In the genomic region with DNA sequence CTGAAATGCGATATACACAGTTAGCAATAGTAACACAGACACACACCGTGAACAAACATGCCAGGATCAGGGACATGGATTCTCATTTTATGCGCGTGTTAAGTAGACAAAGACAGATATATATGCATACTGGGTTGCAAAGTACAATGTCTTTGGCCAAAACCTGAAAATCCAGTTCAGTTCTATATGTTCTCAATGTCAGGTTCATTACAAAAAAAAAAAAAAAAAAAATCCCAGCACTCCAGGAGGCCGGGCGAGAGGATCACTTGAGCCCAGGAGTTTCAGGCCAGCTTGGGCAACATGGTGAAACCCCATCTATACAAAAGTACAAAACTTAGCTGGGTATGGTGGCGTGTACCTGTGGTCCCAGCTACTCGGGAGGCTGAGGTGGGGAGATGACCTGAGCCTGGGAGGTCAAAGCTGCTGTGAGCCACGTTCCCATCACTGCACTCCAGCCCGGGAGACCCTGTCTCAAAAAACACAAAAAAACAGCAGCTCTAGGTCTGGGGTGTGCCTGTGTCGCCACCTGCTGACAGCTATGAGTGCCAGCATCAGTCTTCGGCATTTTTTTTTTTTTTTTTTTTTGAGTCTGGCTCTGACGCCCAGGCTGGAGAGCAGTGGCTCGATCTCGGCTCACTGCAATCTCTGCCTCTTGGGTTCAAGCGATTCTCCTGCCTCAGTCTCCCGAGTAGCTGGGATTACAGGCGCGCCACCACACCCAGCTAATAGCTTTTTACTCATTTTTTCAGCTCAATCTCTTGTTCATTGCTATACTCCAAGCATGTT, we compare ENCODE assay signal across 8 cellular contexts. TPM values are rescaled to one million over a fixed set of nuclear protein-coding genes. Genes with fewer than 3 reads are reported as not detected.
A peak's percentile ranks its signal among the peaks of the same experiment; 100 is the strongest.
DNase-seq lines count a peak whose midpoint lies in the region; ATAC-seq, FAIRE-seq and TF ChIP-seq lines count a peak whose summit lies in the region.

No MANE protein-coding gene starts in this region.

- no peak overlapping the region for H2AFZ ChIP-seq in keratinocyte (ENCODE audit: control insufficient read depth, low read length)

- peaks cover 10% of the 10 kb centered on the region for H3K79me2 ChIP-seq in keratinocyte (ENCODE audit: control insufficient read depth, insufficient read depth, low read length)

- no peaks in the 10 kb centered on the region for H3K9me3 ChIP-seq in T-helper 17 cell (ENCODE audit: control insufficient read depth, low read length, poor library complexity, severe bottlenecking)
- no peaks in the 10 kb centered on the region for H3K9me3 ChIP-seq in keratinocyte (ENCODE audit: control insufficient read depth, low read depth, low read length)

- H3K4me3 ChIP-seq in brain microvascular endothelial cell (ENCODE audit: low read depth, low read length) (no peak overlapping the region), keratinocyte (ENCODE audit: control insufficient read depth in 2 of 3, extremely low read depth in 1 of 3, insufficient read depth in 2 of 3, low read depth in 1 of 3, low read length in 3 of 3) (no peak overlapping the region)

- dilution Hi-C loops in keratinocyte (cut with MboI; ENCODE audit: extremely low pct_ligation_motif_present, low sequenced_read_pairs), result no loop called here

- peak; percentile 88 for ATAC-seq in T-helper 17 cell
- ATAC-seq in GM18858 (IDR thresholded peaks at IDR 0.05; ENCODE audit: unreplicated experiment), result no peak
- no peak for ATAC-seq in HG03039 (IDR thresholded peaks at IDR 0.05; ENCODE audit: unreplicated experiment)

- H3K4me3 Mint-ChIP-seq in T-helper 17 cell, result no peak overlapping the region

- DNase-seq in GM03348 (ENCODE audit: low spot score), result peak; percentile 69
- peak; percentile 51 for DNase-seq in NCI-H1092 treated with DMSO at 0.1 percent for 48 hours (lab: John Stamatoyannopoulos, UW)
- DNase-seq in T-helper 17 cell, result peak in 2 of 3 donors; percentile 38 to 41
- DNase-seq in brain microvascular endothelial cell, result peak; percentile 37
- DNase-seq in keratinocyte (ENCODE audit: low read depth, low spot score), result no peak
- DNase-seq in stimulated activated CD4-positive, alpha-beta T cell treated with anti-CD3 and anti-CD28 coated beads, Interleukin-2, amount 100 ng/mL, for 4 hours (ENCODE audit: low read depth), result peak; percentile 43

- TF ChIP-seq CTCF in brain microvascular endothelial cell (IDR thresholded peaks at IDR 0.05; ENCODE audit: low read depth, low read length, missing control alignments), result peak; percentile 88
- peak; percentile 78 to 90 (median 88) for TF ChIP-seq CTCF in keratinocyte (optimal IDR thresholded peaks at IDR 0.05 in 1 of 3, IDR thresholded peaks at IDR 0.05 in 1 of 3, conservative IDR thresholded peaks at IDR 0.05 in 1 of 3; ENCODE audit: extremely low read depth in 1 of 3, insufficient read depth in 2 of 3, low read length in 3 of 3)

- H3K4me2 ChIP-seq in keratinocyte (ENCODE audit: control insufficient read depth, extremely low read depth, insufficient read depth, low read depth, low read length), result peak overlapping the region; percentile 40

- peak; percentile 36 for FAIRE-seq in keratinocyte (lab: Jason Lieb, UNC)

- no peak overlapping the region for H3K27ac ChIP-seq in brain microvascular endothelial cell
- H3K27ac ChIP-seq in keratinocyte (ENCODE audit: control insufficient read depth, insufficient read depth, low read length), result peak overlapping the region; percentile 63

- no peaks in the 10 kb centered on the region for H4K20me1 ChIP-seq in keratinocyte (ENCODE audit: control insufficient read depth, extremely low read depth, insufficient read depth, low read length)

- no peaks in the 10 kb centered on the region for H3K9me1 ChIP-seq in keratinocyte (ENCODE audit: control insufficient read depth, extremely low read depth, insufficient read depth, low read length)

- H3K4me1 Mint-ChIP-seq in T-helper 17 cell, result peaks cover 2% of the 10 kb centered on the region

- peaks cover 72% of the 10 kb centered on the region for H3K36me3 ChIP-seq in brain microvascular endothelial cell (replicated peaks)
- H3K36me3 ChIP-seq in keratinocyte (ENCODE audit: control insufficient read depth in 2 of 2, extremely low read depth in 1 of 2, insufficient read depth in 2 of 2, low read length in 2 of 2), result peaks cover 23 to 36% of the 10 kb centered on the region in 2 experiments

- H3K9ac ChIP-seq in keratinocyte (ENCODE audit: control insufficient read depth, extremely low read depth, insufficient read depth, low read length), result peak overlapping the region; percentile 49

- no peaks in the 10 kb centered on the region for H3K27me3 Mint-ChIP-seq in T-helper 17 cell

- no peak overlapping the region for H3K27ac Mint-ChIP-seq in T-helper 17 cell

- H3K27me3 ChIP-seq in brain microvascular endothelial cell (replicated peaks), result no peaks in the 10 kb centered on the region
- H3K27me3 ChIP-seq in keratinocyte (ENCODE audit: control insufficient read depth, extremely low read depth, insufficient read depth, low read length), result no peaks in the 10 kb centered on the region

- in situ Hi-C loops in brain microvascular endothelial cell (cut with HindIII; ENCODE audit: low pct_ligation_motif_present, low sequenced_read_pairs), result no loop called here

- peaks cover 23% of the 10 kb centered on the region for H3K4me1 ChIP-seq in keratinocyte (ENCODE audit: control insufficient read depth, extremely low read depth, insufficient read depth, low read length)

- peaks cover 14% of the 10 kb centered on the region for H3K36me3 Mint-ChIP-seq in T-helper 17 cell (ENCODE audit: low read depth)

RNA-seq across cellular contexts. Expression of gene AP2S1, which starts 10.3 kb away (rescaled TPM):
- total RNA-seq in T-helper 17 cell, result 10 to 100 TPM; 37.0 to 39.7 TPM
- polyA plus RNA-seq in keratinocyte, result 183 to 218 TPM (median 192 TPM) in 3 replicates
- polyA plus RNA-seq in keratinocyte (2011; ENCODE audit: low read depth), result 55.4 TPM
- polyA plus RNA-seq in keratinocyte (2011; cell fraction: cytosol; rRNA removed), result 153 and 244 TPM in 2 replicates
- 61.8 and 80.5 TPM in 2 replicates for polyA plus RNA-seq in keratinocyte (2011; cell fraction: nucleus; rRNA removed)
- 182 and 267 TPM in 2 replicates for polyA plus RNA-seq in keratinocyte (2012; ENCODE audit: low replicate concordance)
- polyA minus RNA-seq in keratinocyte, result 77.5 to 115 TPM (median 95.2 TPM) in 3 replicates
- 177 TPM for polyA minus RNA-seq in keratinocyte (2011; cell fraction: cytosol; rRNA and poly(A)+ RNA removed)
- polyA minus RNA-seq in keratinocyte (2011; cell fraction: nucleus; rRNA and poly(A)+ RNA removed), result 21.6 and 26.3 TPM in 2 replicates

RNA-seq across cellular contexts. Expression of gene ARHGAP35, which starts 20.4 kb away (rescaled TPM):
- 10 to 100 TPM; 33.6 to 34.0 TPM for total RNA-seq in T-helper 17 cell
- 14.3 to 21.7 TPM (median 19.5 TPM) in 3 replicates for polyA plus RNA-seq in keratinocyte
- polyA plus RNA-seq in keratinocyte (2011; ENCODE audit: low read depth), result 10.5 TPM
- polyA plus RNA-seq in keratinocyte (2011; cell fraction: cytosol; rRNA removed), result 15.7 and 18.8 TPM in 2 replicates
- polyA plus RNA-seq in keratinocyte (2011; cell fraction: nucleus; rRNA removed), result 39.3 and 40.4 TPM in 2 replicates
- polyA plus RNA-seq in keratinocyte (2012; ENCODE audit: low replicate concordance), result 14.8 and 26.2 TPM in 2 replicates
- 35.4 to 53.2 TPM (median 45.6 TPM) in 3 replicates for polyA minus RNA-seq in keratinocyte
- 20.0 TPM for polyA minus RNA-seq in keratinocyte (2011; cell fraction: cytosol; rRNA and poly(A)+ RNA removed)
- 33.8 and 54.2 TPM in 2 replicates for polyA minus RNA-seq in keratinocyte (2011; cell fraction: nucleus; rRNA and poly(A)+ RNA removed)

RNA-seq across cellular contexts. Expression of gene SLC1A5, which starts 52.0 kb away (rescaled TPM):
- total RNA-seq in T-helper 17 cell, result 10 to 100 TPM; 13.6 to 15.9 TPM
- polyA plus RNA-seq in keratinocyte, result 74.8 to 137 TPM (median 90.4 TPM) in 3 replicates
- polyA plus RNA-seq in keratinocyte (2011; ENCODE audit: low read depth), result 101 TPM
- 53.8 and 70.9 TPM in 2 replicates for polyA plus RNA-seq in keratinocyte (2011; cell fraction: cytosol; rRNA removed)
- 182 and 206 TPM in 2 replicates for polyA plus RNA-seq in keratinocyte (2011; cell fraction: nucleus; rRNA removed)
- polyA plus RNA-seq in keratinocyte (2012; ENCODE audit: low replicate concordance), result 158 and 196 TPM in 2 replicates
- polyA minus RNA-seq in keratinocyte, result 111 to 343 TPM (median 153 TPM) in 3 replicates
- polyA minus RNA-seq in keratinocyte (2011; cell fraction: cytosol; rRNA and poly(A)+ RNA removed), result 98.0 TPM
- polyA minus RNA-seq in keratinocyte (2011; cell fraction: nucleus; rRNA and poly(A)+ RNA removed), result 134 and 156 TPM in 2 replicates
